Comparison of ENCODE assay signal across 15 cellular contexts in genomic region chr21:33011462-33011861, GRCh38. TPM values are rescaled to one million over a fixed set of nuclear protein-coding genes. Genes with fewer than 3 reads are reported as not detected.
DNase-seq lines count a peak whose midpoint lies in the region; FAIRE-seq and TF ChIP-seq lines count a peak whose summit lies in the region.
"Had no signal": no experiment of that assay in that cellular context is flagged by ENCODE, and none has a peak within 500 bp of the region (broad histone marks: within the 10 kb centered on the region; RNA-seq: fewer than 3 reads in every experiment).

No MANE protein-coding gene starts in this region.

- peaks cover 12% of the 10 kb centered on the region for H3K27me3 ChIP-seq in brain microvascular endothelial cell (replicated peaks)
- H3K27me3 ChIP-seq in mesenchymal stem cell (ENCODE audit: control insufficient read depth in 1 of 2, insufficient read depth in 1 of 2, low read length in 2 of 2), result peaks cover 29 to 42% of the 10 kb centered on the region in 2 experiments
- H3K27me3 ChIP-seq in ovary, result no peaks in the 10 kb centered on the region

- H3K14ac ChIP-seq in mesenchymal stem cell (ENCODE audit: low read length in 2 of 2), result no peak overlapping the region

- H2BK5ac ChIP-seq in mesenchymal stem cell (ENCODE audit: low read depth, low read length, poor library complexity, severe bottlenecking), result no peak overlapping the region

- no peaks in the 10 kb centered on the region for H3K9me3 ChIP-seq in HEK293 (ENCODE audit: control insufficient read depth, insufficient read depth, low read depth, low read length)
- no peaks in the 10 kb centered on the region for H3K9me3 ChIP-seq in mesenchymal stem cell (ENCODE audit: control insufficient read depth, low read length)
- no peaks in the 10 kb centered on the region for H3K9me3 ChIP-seq in ovary

- H3K4me3 ChIP-seq in AG10803 (ENCODE audit: low read length), result no peak overlapping the region
- H3K4me3 ChIP-seq in HEK293 (ENCODE audit: low read depth, low read length), result no peak overlapping the region
- H3K4me3 ChIP-seq in brain microvascular endothelial cell (ENCODE audit: low read depth, low read length), result no peak overlapping the region
- no peak overlapping the region for H3K4me3 ChIP-seq in mesenchymal stem cell (ENCODE audit: insufficient read depth in 1 of 2, low read depth in 1 of 2, low read length in 2 of 2)
- H3K4me3 ChIP-seq in ovary, result no peak overlapping the region

- in situ Hi-C loops in brain microvascular endothelial cell (cut with HindIII; ENCODE audit: low pct_ligation_motif_present, low sequenced_read_pairs), result no loop called here

- no peak overlapping the region for H3K4me3 Mint-ChIP-seq in activated CD4-positive, alpha-beta memory T cell treated with anti-CD3 and anti-CD28 coated beads for 36 hours
- H3K4me3 Mint-ChIP-seq: activated CD8-positive, alpha-beta T cell treated with anti-CD3 and anti-CD28 coated beads for 36 hours had no signal

- H3K4me1 Mint-ChIP-seq in activated CD4-positive, alpha-beta memory T cell treated with anti-CD3 and anti-CD28 coated beads for 36 hours (ENCODE audit: low read depth), result no peaks in the 10 kb centered on the region

- POLR2A ChIA-PET in HEK293 (lab: Yijun Ruan, JAX), result no interaction called here
- POLR2A ChIA-PET in activated CD4-positive, alpha-beta memory T cell treated with anti-CD3 and anti-CD28 coated beads for 36 hours (lab: Charles Lee), result no interaction called here

- no peaks in the 10 kb centered on the region for H3K9me3 Mint-ChIP-seq in activated CD4-positive, alpha-beta memory T cell treated with anti-CD3 and anti-CD28 coated beads for 36 hours
- H3K9me3 Mint-ChIP-seq: activated CD8-positive, alpha-beta T cell treated with anti-CD3 and anti-CD28 coated beads for 36 hours had no signal

- H3K4me2 ChIP-seq in mesenchymal stem cell (ENCODE audit: low read length, poor library complexity, severe bottlenecking), result no peak overlapping the region

- H4K91ac ChIP-seq in mesenchymal stem cell (ENCODE audit: low read length), result no peak overlapping the region

- H3K27ac Mint-ChIP-seq in activated CD4-positive, alpha-beta memory T cell treated with anti-CD3 and anti-CD28 coated beads for 36 hours, result no peak overlapping the region
- H3K27ac Mint-ChIP-seq: activated CD8-positive, alpha-beta T cell treated with anti-CD3 and anti-CD28 coated beads for 36 hours had no signal

- H2BK12ac ChIP-seq in mesenchymal stem cell (ENCODE audit: low read length in 2 of 2), result no peak overlapping the region

- H3K4ac ChIP-seq in mesenchymal stem cell (ENCODE audit: low read depth in 1 of 2, low read length in 2 of 2), result no peak overlapping the region

- no peak overlapping the region for H2BK15ac ChIP-seq in mesenchymal stem cell (ENCODE audit: low read depth, poor library complexity, severe bottlenecking)

- H3K18ac ChIP-seq in mesenchymal stem cell (ENCODE audit: low read depth in 1 of 2, low read length in 2 of 2), result no peak overlapping the region

- no peak overlapping the region for H3K9ac ChIP-seq in mesenchymal stem cell (ENCODE audit: low read length)

- intact Hi-C loops in activated CD4-positive, alpha-beta memory T cell treated with anti-CD3 and anti-CD28 coated beads for 36 hours (cut with micrococcal nuclease), result no loop called here
- intact Hi-C loops in ovary (cut with DNase I), result loop anchor here in 1 of 4 donors (2.0 kb wide), 1 partner anchor 61 kb away; no protein-coding TSS in a partner anchor

- no peak overlapping the region for H4K8ac ChIP-seq in mesenchymal stem cell (ENCODE audit: low read length)

- no peaks in the 10 kb centered on the region for H3K79me1 ChIP-seq in mesenchymal stem cell (replicated peaks; ENCODE audit: low read length, poor library complexity, severe bottlenecking)

- no peak for FAIRE-seq in D721Med (lab: Jason Lieb, UNC)
- FAIRE-seq: small intestine had no signal

- TF ChIP-seq EP300 in ovary (IDR thresholded peaks at IDR 0.05), result no peak

- peaks cover 32% of the 10 kb centered on the region for H3K27me3 Mint-ChIP-seq in activated CD4-positive, alpha-beta memory T cell treated with anti-CD3 and anti-CD28 coated beads for 36 hours

- CTCF ChIA-PET in HEK293 (lab: Yijun Ruan, JAX), result interaction anchor here (0.9 to 1.0 kb wide), 2 partner anchors 10 kb away, joined by 3 to 4 read pairs; no protein-coding TSS in a partner anchor
- CTCF ChIA-PET in activated CD4-positive, alpha-beta memory T cell treated with anti-CD3 and anti-CD28 coated beads for 36 hours (lab: Charles Lee), result no interaction called here

- TF ChIP-seq CTCF in AG10803 (conservative IDR thresholded peaks at IDR 0.05; ENCODE audit: low read length), result no peak
- no peak for TF ChIP-seq CTCF in HEK293 (tag by site-specific recombination; IDR thresholded peaks at IDR 0.05)
- TF ChIP-seq CTCF in brain microvascular endothelial cell (IDR thresholded peaks at IDR 0.05; ENCODE audit: low read depth, low read length, missing control alignments), result no peak
- no peak for TF ChIP-seq CTCF in D721Med (IDR thresholded peaks at IDR 0.05; ENCODE audit: insufficient read depth, missing control alignments)
- TF ChIP-seq CTCF in ovary (IDR thresholded peaks at IDR 0.05), result no peak

- peak; percentile 81 for DNase-seq in AG10803 (ENCODE audit: low read depth)
- DNase-seq in brain microvascular endothelial cell, result peak; percentile 25
- peak; percentile 59 for DNase-seq in mesenchymal stem cell
- no peak for DNase-seq in activated CD4-positive, alpha-beta memory T cell treated with anti-CD3 and anti-CD28 coated beads for 36 hours
- DNase-seq in D721Med (ENCODE audit: insufficient read length, low spot score), result no peak
- no peak for DNase-seq in stimulated activated CD4-positive, alpha-beta T cell treated with anti-CD3 and anti-CD28 coated beads, Interleukin-4, amount 100 ng/mL, for 1 hour
- no peak for DNase-seq in ovary
- DNase-seq: activated CD8-positive, alpha-beta T cell treated with anti-CD3 and anti-CD28 coated beads for 36 hours; anterior cingulate cortex; DND-41; NCI-H1436 treated with DMSO at 0.1 percent for 48 hours; small intestine had no signal

- no peaks in the 10 kb centered on the region for H3K36me3 ChIP-seq in HEK293 (ENCODE audit: control insufficient read depth in 2 of 2, insufficient read depth in 1 of 2, low read length in 2 of 2)
- H3K36me3 ChIP-seq in brain microvascular endothelial cell (replicated peaks), result no peaks in the 10 kb centered on the region
- no peaks in the 10 kb centered on the region for H3K36me3 ChIP-seq in mesenchymal stem cell (ENCODE audit: control insufficient read depth in 1 of 2, insufficient read depth in 2 of 2, low read depth in 1 of 2, low read length in 2 of 2)
- no peaks in the 10 kb centered on the region for H3K36me3 ChIP-seq in ovary

- H3K36me3 Mint-ChIP-seq in activated CD4-positive, alpha-beta memory T cell treated with anti-CD3 and anti-CD28 coated beads for 36 hours, result no peaks in the 10 kb centered on the region

- H2AFZ ChIP-seq in mesenchymal stem cell (ENCODE audit: low read depth, low read length), result no peak overlapping the region

- WGBS in mesenchymal stem cell, result 78% methylated on average over 3 of the region's 3 CpGs
- WGBS in ovary, 3 donors, result 71 to 76% (median 72%) methylated on average over 3 of the region's 3 CpGs

- no peak overlapping the region for H3K23ac ChIP-seq in mesenchymal stem cell (ENCODE audit: low read length in 2 of 2)

- H2BK120ac ChIP-seq in mesenchymal stem cell (ENCODE audit: low read depth, low read length), result no peak overlapping the region

- peaks cover 6% of the 10 kb centered on the region; the same call in 1 of the 2 replicates for H3K4me1 ChIP-seq in HEK293 (ENCODE audit: control insufficient read depth, insufficient read depth, low read length)
- peaks cover 2% of the 10 kb centered on the region for H3K4me1 ChIP-seq in mesenchymal stem cell (ENCODE audit: control insufficient read depth, insufficient read depth, low read depth, low read length)
- no peaks in the 10 kb centered on the region for H3K4me1 ChIP-seq in ovary (ENCODE audit: insufficient read depth)

- TF ChIP-seq POLR2A in ovary (IDR thresholded peaks at IDR 0.05), result no peak

- H3K27ac ChIP-seq in HEK293 (ENCODE audit: extremely low read depth, low read depth, low read length) (no peak overlapping the region), brain microvascular endothelial cell (no peak overlapping the region), mesenchymal stem cell (ENCODE audit: low read length, poor library complexity, severe bottlenecking) (no peak overlapping the region), ovary (no peak overlapping the region)

- no peak overlapping the region for H2AK5ac ChIP-seq in mesenchymal stem cell (ENCODE audit: low read length, severe bottlenecking)

TF ChIP-seq in HEK293, 187 proteins besides CTCF, POLR2A, EP300 and RAD21 (continues in another document):
- peak; percentile 32; the same call in 1 of the 2 replicates for TF ChIP-seq ZSCAN23 (tag by site-specific recombination; IDR thresholded peaks at IDR 0.05)
- TF ChIP-seq ZNF362 (tag by site-specific recombination; IDR thresholded peaks at IDR 0.05), result peak; percentile 71; the same call in 1 of the 2 replicates
- 0 out of 2 replicates have a peak, but pooled peaks have one; percentile 32 for TF ChIP-seq ZFP69B (tag by site-specific recombination; IDR thresholded peaks at IDR 0.05)
- no peak for TF ChIP-seq ZNF501 (tag by site-specific recombination; IDR thresholded peaks at IDR 0.05)

RNA-seq across cellular contexts. Expression of gene OLIG2, which starts 14.3 kb away (rescaled TPM):
- polyA plus RNA-seq in mesenchymal stem cell (2013, experiment 1 of 2), result 0.44 TPM
- polyA plus RNA-seq in mesenchymal stem cell (2013, experiment 2 of 2), result 0.38 TPM
- not detected for total RNA-seq in activated CD4-positive, alpha-beta memory T cell treated with anti-CD3 and anti-CD28 coated beads for 36 hours
- total RNA-seq in ovary, result not detected
- polyA plus RNA-seq in ovary, result not detected
- total RNA-seq: activated CD8-positive, alpha-beta T cell treated with anti-CD3 and anti-CD28 coated beads for 36 hours; esophagus mucosa; lung microvascular endothelial cell had no signal
- polyA plus RNA-seq: small intestine had no signal

RNA-seq across cellular contexts. Expression of gene OLIG1, which starts 58.5 kb away (rescaled TPM):
- not detected for polyA plus RNA-seq in mesenchymal stem cell (2013, experiment 1 of 2)
- not detected for polyA plus RNA-seq in mesenchymal stem cell (2013, experiment 2 of 2)
- not detected for total RNA-seq in activated CD4-positive, alpha-beta memory T cell treated with anti-CD3 and anti-CD28 coated beads for 36 hours
- not detected for total RNA-seq in ovary
- not detected for polyA plus RNA-seq in ovary
- total RNA-seq: esophagus mucosa, lung microvascular endothelial cell had no signal
- polyA plus RNA-seq: small intestine had no signal

Comparison
In these comparisons a context has a peak if more than half of its experiments do, and no peak if none do; other contexts are left out.
1. DNase-seq: peak in AG10803 (single experiment), brain microvascular endothelial cell (single experiment) and mesenchymal stem cell (single experiment); none in activated CD4-positive, alpha-beta memory T cell treated with anti-CD3 and anti-CD28 coated beads for 36 hours (single experiment), D721Med (single experiment), stimulated activated CD4-positive, alpha-beta T cell treated with anti-CD3 and anti-CD28 coated beads, Interleukin-4, amount 100 ng/mL, for 1 hour (single experiment) and ovary (0 of 5).